In genomic region chr1:64986903-64987871, GRCh38 we compare ENCODE assay signal across 1 cellular context.
A peak's percentile ranks its signal among the peaks of the same experiment; 100 is the strongest.
TF ChIP-seq lines count a peak whose summit lies in the region.

No MANE protein-coding gene starts in this region.

TF ChIP-seq in GM12878, 131 proteins besides CTCF, POLR2A, EP300 and RAD21 (continued from another document):
- TF ChIP-seq PKNOX1 (IDR thresholded peaks at IDR 0.05) (0 out of 2 replicates have a peak, but pooled peaks have one; percentile 6), ZZZ3 (IDR thresholded peaks at IDR 0.05; ENCODE audit: control insufficient read depth, insufficient read length, low read depth) (no peak), MTA2 (IDR thresholded peaks at IDR 0.05; ENCODE audit: low read depth) (peak; percentile 69), CBX5 (IDR thresholded peaks at IDR 0.05; ENCODE audit: low read depth) (0 out of 2 replicates have a peak, but pooled peaks have one; percentile 35), NFIC (IDR thresholded peaks at IDR 0.05; ENCODE audit: low read depth, low read length) (peak; percentile 87), ZNF217 (IDR thresholded peaks at IDR 0.05) (peak; percentile 51; the same call in 1 of the 2 replicates), SKIL (IDR thresholded peaks at IDR 0.05; ENCODE audit: low read depth, poor library complexity, severe bottlenecking) (peak; percentile 58), SRF (IDR thresholded peaks at IDR 0.05; ENCODE audit: low read depth in 2 of 2, low read length in 2 of 2) (no peak), CHD4 (IDR thresholded peaks at IDR 0.05) (no peak), BCL3 (IDR thresholded peaks at IDR 0.05; ENCODE audit: borderline replicate concordance, insufficient read depth, low read depth, low read length, poor library complexity, severe bottlenecking) (peak; percentile 55), PML (IDR thresholded peaks at IDR 0.05; ENCODE audit: low read length) (0 out of 2 replicates have a peak, but pooled peaks have one; percentile 47), ATF7 (IDR thresholded peaks at IDR 0.05; ENCODE audit: low read depth) (peak; percentile 88), NR2F1 (conservative IDR thresholded peaks at IDR 0.05) (0 out of 2 replicates have a peak, but pooled peaks have one; percentile 29), EED (IDR thresholded peaks at IDR 0.05; ENCODE audit: low read depth) (peak; percentile 54; the same call in 1 of the 2 replicates), YY1 (IDR thresholded peaks at IDR 0.05; ENCODE audit: low read depth, low read length) (no peak), RUNX3 (IDR thresholded peaks at IDR 0.05; ENCODE audit: low read length) (peak; percentile 95), MEF2A (IDR thresholded peaks at IDR 0.05; ENCODE audit: insufficient read depth, low read depth, low read length) (peak; percentile 96), BMI1 (IDR thresholded peaks at IDR 0.05; ENCODE audit: borderline replicate concordance) (peak; percentile 39; the same call in 1 of the 2 replicates), RCOR1 (conservative IDR thresholded peaks at IDR 0.05; ENCODE audit: low read depth, low read length) (no peak), DPF2 (IDR thresholded peaks at IDR 0.05) (no peak), CREM (IDR thresholded peaks at IDR 0.05; ENCODE audit: low read depth) (peak; percentile 56; the same call in 1 of the 2 replicates), MEF2B (IDR thresholded peaks at IDR 0.05; ENCODE audit: partially characterized antibody, poor library complexity, severe bottlenecking) (peak; percentile 70), IRF4 (IDR thresholded peaks at IDR 0.05; ENCODE audit: low read depth, low read length) (peak; percentile 79; the same call in 1 of the 2 replicates), JUNB (IDR thresholded peaks at IDR 0.05) (peak; percentile 79), YBX1 (IDR thresholded peaks at IDR 0.05) (no peak), RFX5 (IDR thresholded peaks at IDR 0.05; ENCODE audit: low read depth, low read length) (no peak), IKZF2 (IDR thresholded peaks at IDR 0.05) (peak; percentile 30 to 35; a peak in 1 of 4 replicates), TCF7 (IDR thresholded peaks at IDR 0.05; ENCODE audit: borderline replicate concordance) (peak; percentile 73; the same call in 1 of the 2 replicates), CEBPB (IDR thresholded peaks at IDR 0.05; ENCODE audit: borderline replicate concordance in 1 of 2, low read depth in 2 of 2, low read length in 2 of 2) (peak in 1 of 2 experiments; percentile 75; a peak in 1 of 4 replicates)
- TF ChIP-seq, protein P1, sequence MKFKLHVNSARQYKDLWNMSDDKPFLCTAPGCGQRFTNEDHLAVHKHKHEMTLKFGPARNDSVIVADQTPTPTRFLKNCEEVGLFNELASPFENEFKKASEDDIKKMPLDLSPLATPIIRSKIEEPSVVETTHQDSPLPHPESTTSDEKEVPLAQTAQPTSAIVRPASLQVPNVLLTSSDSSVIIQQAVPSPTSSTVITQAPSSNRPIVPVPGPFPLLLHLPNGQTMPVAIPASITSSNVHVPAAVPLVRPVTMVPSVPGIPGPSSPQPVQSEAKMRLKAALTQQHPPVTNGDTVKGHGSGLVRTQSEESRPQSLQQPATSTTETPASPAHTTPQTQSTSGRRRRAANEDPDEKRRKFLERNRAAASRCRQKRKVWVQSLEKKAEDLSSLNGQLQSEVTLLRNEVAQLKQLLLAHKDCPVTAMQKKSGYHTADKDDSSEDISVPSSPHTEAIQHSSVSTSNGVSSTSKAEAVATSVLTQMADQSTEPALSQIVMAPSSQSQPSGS (IDR thresholded peaks at IDR 0.05; ENCODE audit: low read length), result peak; percentile 98
- TF ChIP-seq, protein P2, sequence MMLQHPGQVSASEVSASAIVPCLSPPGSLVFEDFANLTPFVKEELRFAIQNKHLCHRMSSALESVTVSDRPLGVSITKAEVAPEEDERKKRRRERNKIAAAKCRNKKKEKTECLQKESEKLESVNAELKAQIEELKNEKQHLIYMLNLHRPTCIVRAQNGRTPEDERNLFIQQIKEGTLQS (IDR thresholded peaks at IDR 0.05; ENCODE audit: borderline replicate concordance, extremely low read depth, low read depth, low read length), result peak; percentile 16; the same call in 1 of the 2 replicates
